Comparison of ENCODE assay signal across 7 cellular contexts in the genomic region with DNA sequence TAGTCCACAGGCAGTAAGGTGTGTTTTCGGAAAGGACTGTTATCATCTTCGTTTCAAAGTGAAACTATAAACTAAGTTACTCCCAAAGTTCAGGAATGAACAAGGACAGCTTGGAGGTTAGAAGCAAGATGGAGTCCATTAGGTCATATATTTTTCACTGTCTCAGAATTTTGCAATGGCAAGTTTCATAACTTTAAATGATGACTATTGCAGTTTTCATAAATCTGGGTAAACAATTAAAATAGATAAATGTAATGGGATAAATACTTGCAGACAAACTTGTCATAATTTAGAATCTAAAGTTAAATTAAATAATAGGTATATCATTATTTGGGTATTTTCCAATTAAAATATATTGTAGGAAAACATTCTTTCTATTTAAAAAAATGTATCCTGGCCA.
"Had no signal": no experiment of that assay in that cellular context is flagged by ENCODE, and none has a peak within 500 bp of the region (broad histone marks: within the 10 kb centered on the region; RNA-seq: fewer than 3 reads in every experiment).

No MANE protein-coding gene starts in this region.

- H3K27ac ChIP-seq: KMS-11 had no signal

- H3K9ac ChIP-seq: KMS-11 had no signal

- H3K4me3 Mint-ChIP-seq: GM23338, H9 had no signal

- DNase-seq: H9, HCEC 1CT had no signal

- FAIRE-seq: H1, H54, HTR-8/SVneo had no signal

- H3K27ac Mint-ChIP-seq: GM23338, H9 had no signal

- H3K4me2 ChIP-seq: GM23338, KMS-11 had no signal

- H3K4me3 ChIP-seq: GM23338 had no signal

- H2AFZ ChIP-seq: GM23338 had no signal

- ATAC-seq: GM23338 had no signal
